13 cellular contexts compared by ENCODE assay signal in the genomic region with DNA sequence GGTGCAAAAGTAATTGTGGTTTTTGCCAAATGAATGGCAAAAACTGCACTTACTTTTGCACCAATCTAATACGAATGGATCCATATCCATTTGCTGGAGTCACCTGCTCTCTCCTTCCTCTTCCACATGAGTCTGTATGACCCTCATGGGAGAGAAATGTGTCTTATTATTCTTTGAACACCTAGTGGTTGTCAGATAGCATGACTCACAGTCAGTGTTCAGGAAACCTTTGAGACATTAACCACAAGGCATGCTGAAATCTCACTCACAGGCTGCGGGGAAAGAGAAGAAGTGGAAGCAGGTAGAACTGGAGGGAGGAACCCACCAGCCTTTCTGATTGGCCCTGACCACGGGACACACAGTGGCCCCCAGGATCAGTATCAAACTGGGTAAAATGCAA.
A peak's percentile ranks its signal among the peaks of the same experiment; 100 is the strongest.
DNase-seq lines count a peak whose midpoint lies in the region; ATAC-seq, FAIRE-seq and TF ChIP-seq lines count a peak whose summit lies in the region.
"Had no signal": no experiment of that assay in that cellular context is flagged by ENCODE, and none has a peak within 500 bp of the region (broad histone marks: within the 10 kb centered on the region; RNA-seq: fewer than 3 reads in every experiment).

No MANE protein-coding gene starts in this region.

- intact Hi-C loops in MCF 10A (cut with micrococcal nuclease) (no loop called here), breast epithelium (cut with DNase I; ENCODE audit: low total_unique reads) (no loop called here), upper lobe of right lung (cut with DNase I) (no loop called here)

- no peaks in the 10 kb centered on the region for H3K9me3 ChIP-seq in breast epithelium
- no peaks in the 10 kb centered on the region for H3K9me3 ChIP-seq in RWPE2 (ENCODE audit: severe bottlenecking)
- no peaks in the 10 kb centered on the region for H3K9me3 ChIP-seq in upper lobe of right lung
- H3K9me3 ChIP-seq in upper lobe of left lung, result no peaks in the 10 kb centered on the region
- H3K9me3 ChIP-seq: SJCRH30, uterus had no signal

- no peaks in the 10 kb centered on the region for H3K4me1 ChIP-seq in breast epithelium
- peaks cover 36% of the 10 kb centered on the region for H3K4me1 ChIP-seq in RWPE2 (ENCODE audit: insufficient read depth, poor library complexity, severe bottlenecking)
- no peaks in the 10 kb centered on the region for H3K4me1 ChIP-seq in upper lobe of right lung
- peaks cover 0 to 7% (median 0%) of the 10 kb centered on the region in 4 donors for H3K4me1 ChIP-seq in upper lobe of left lung
- H3K4me1 ChIP-seq: uterus had no signal

- H3K36me3 ChIP-seq in breast epithelium, result no peaks in the 10 kb centered on the region
- H3K36me3 ChIP-seq in RWPE2 (ENCODE audit: low read depth), result no peaks in the 10 kb centered on the region
- H3K36me3 ChIP-seq in upper lobe of right lung, result no peaks in the 10 kb centered on the region
- H3K36me3 ChIP-seq in upper lobe of left lung, result no peaks in the 10 kb centered on the region
- H3K36me3 ChIP-seq: SJCRH30, uterus had no signal

- no peaks in the 10 kb centered on the region for H3K9me3 Mint-ChIP-seq in MCF 10A (ENCODE audit: unreplicated experiment)

- H3K4me3 ChIP-seq in breast epithelium (no peak overlapping the region), RWPE2 (ENCODE audit: severe bottlenecking) (no peak overlapping the region), epithelial cell of proximal tubule (ENCODE audit: low read depth, low read length) (no peak overlapping the region), upper lobe of right lung (no peak overlapping the region), upper lobe of left lung (no peak overlapping the region)
- H3K4me3 ChIP-seq: SJCRH30, uterus had no signal

- no peak for TF ChIP-seq EP300 in upper lobe of left lung (IDR thresholded peaks at IDR 0.05)

- CTCF ChIA-PET in MCF 10A (lab: Yijun Ruan, JAX), result interaction anchor here (0.6 to 2.3 kb wide), 5 partner anchors 21 to 344 kb away, joined by 3 to 12 read pairs (median 6); no protein-coding TSS in a partner anchor

- peaks cover 35% of the 10 kb centered on the region for H3K4me1 Mint-ChIP-seq in MCF 10A (ENCODE audit: insufficient read depth, unreplicated experiment)

- peak overlapping the region; percentile 86 for H3K27ac Mint-ChIP-seq in MCF 10A (ENCODE audit: low read depth, unreplicated experiment)

- H3K27me3 ChIP-seq in breast epithelium (no peaks in the 10 kb centered on the region), RWPE2 (ENCODE audit: insufficient read depth, poor library complexity, severe bottlenecking) (no peaks in the 10 kb centered on the region), upper lobe of right lung (no peaks in the 10 kb centered on the region), upper lobe of left lung (no peaks in the 10 kb centered on the region)
- H3K27me3 ChIP-seq: SJCRH30, uterus had no signal

- peak; percentile 77 for ATAC-seq in RWPE2 (ENCODE audit: low read depth)
- ATAC-seq in upper lobe of right lung, result peak; percentile 49
- ATAC-seq in upper lobe of left lung (ENCODE audit: low FRiP score in 2 of 2), result no peak

- peak; percentile 18 for TF ChIP-seq CTCF in MCF 10A (IDR thresholded peaks at IDR 0.05; ENCODE audit: unreplicated experiment)
- TF ChIP-seq CTCF in breast epithelium (IDR thresholded peaks at IDR 0.05), result no peak
- no peak for TF ChIP-seq CTCF in RWPE2 (IDR thresholded peaks at IDR 0.05; ENCODE audit: poor library complexity, severe bottlenecking)
- TF ChIP-seq CTCF in epithelial cell of proximal tubule (conservative IDR thresholded peaks at IDR 0.05; ENCODE audit: low read depth, low read length), result peak; percentile 40
- no peak for TF ChIP-seq CTCF in upper lobe of right lung (IDR thresholded peaks at IDR 0.05)
- no peak for TF ChIP-seq CTCF in upper lobe of left lung (IDR thresholded peaks at IDR 0.05)

- H3K27ac ChIP-seq in breast epithelium (peak overlapping the region in 1 of 2 donors; percentile 50), RWPE2 (ENCODE audit: poor library complexity, severe bottlenecking) (peak overlapping the region; percentile 91), upper lobe of right lung (no peak overlapping the region), upper lobe of left lung (no peak overlapping the region)
- H3K27ac ChIP-seq: SJCRH30, uterus had no signal

- POLR2A ChIA-PET in MCF 10A (lab: Yijun Ruan, JAX), result interaction anchor here (0.7 to 2.9 kb wide), 11 partner anchors 21 to 857 kb away, joined by 3 to 34 read pairs (median 5); no protein-coding TSS in a partner anchor

- TF ChIP-seq POLR2A in breast epithelium (IDR thresholded peaks at IDR 0.05) (no peak), upper lobe of left lung (IDR thresholded peaks at IDR 0.05) (no peak)

- FAIRE-seq in GM19239 (lab: Jason Lieb, UNC), result no peak

- no peaks in the 10 kb centered on the region for H3K27me3 Mint-ChIP-seq in MCF 10A (ENCODE audit: insufficient read depth, unreplicated experiment)

- 50 to 54% methylated on average over 3 of the region's 3 CpGs for WGBS in upper lobe of left lung, 2 donors

- H3K36me3 Mint-ChIP-seq in MCF 10A (ENCODE audit: insufficient read depth, unreplicated experiment), result no peaks in the 10 kb centered on the region
- H3K36me3 Mint-ChIP-seq: brain had no signal

- peak overlapping the region; percentile 51 for H3K4me3 Mint-ChIP-seq in MCF 10A (ENCODE audit: unreplicated experiment)
- H3K4me3 Mint-ChIP-seq: brain had no signal

- BruUV-seq in MCF 10A (replicated peaks; lab: Mats Ljungman, UMichigan), result no TSS peak

- DNase-seq in MCF 10A (ENCODE audit: unreplicated experiment) (peak; percentile 91), breast epithelium (ENCODE audit: low spot score in 2 of 2) (no peak), RWPE2 (ENCODE audit: low spot score) (no peak), epithelial cell of proximal tubule (ENCODE audit: low read depth) (peak; percentile 78), upper lobe of right lung (no peak), RPMI8226 (no peak), GM19239 (ENCODE audit: insufficient read length, low spot score) (no peak), upper lobe of left lung (no peak)
- DNase-seq: activated CD8-positive, alpha-beta memory T cell treated with anti-CD3 and anti-CD28 coated beads for 24 hours; nucleus accumbens; SJCRH30; uterus had no signal

Comparison
In these comparisons a context has a peak if more than half of its experiments do, and no peak if none do; other contexts are left out.
1. DNase-seq: peak in MCF 10A (single experiment) and epithelial cell of proximal tubule (single experiment); none in breast epithelium (0 of 2), RWPE2 (single experiment), upper lobe of right lung (single experiment), RPMI8226 (single experiment), GM19239 (single experiment) and upper lobe of left lung (0 of 2).
2. CTCF ChIP-seq: peak in MCF 10A (single experiment) and epithelial cell of proximal tubule (single experiment); none in breast epithelium (0 of 3), RWPE2 (single experiment), upper lobe of right lung (single experiment) and upper lobe of left lung (0 of 6).
3. ATAC-seq: peak in RWPE2 (single experiment) and upper lobe of right lung (single experiment); none in upper lobe of left lung (0 of 2).